8 cellular contexts compared by ENCODE assay signal in genomic region chr14:35341454-35342159, GRCh38. TPM values are rescaled to one million over a fixed set of nuclear protein-coding genes. Genes with fewer than 3 reads are reported as not detected.
A peak's percentile ranks its signal among the peaks of the same experiment; 100 is the strongest.
DNase-seq lines count a peak whose midpoint lies in the region; ATAC-seq and TF ChIP-seq lines count a peak whose summit lies in the region.

No MANE protein-coding gene starts in this region.

- no peaks in the 10 kb centered on the region for H3K9me3 Mint-ChIP-seq in activated naive CD8-positive, alpha-beta T cell treated with anti-CD3 and anti-CD28 coated beads, Interleukin-2, amount 50 U/mL, for 24 hours
- H3K9me3 Mint-ChIP-seq in activated T-helper 2 cell treated with anti-CD3 and anti-CD28 coated beads, Interferon-gamma antibody, Interleukin-2, Interleukin-4, amounts not matched to agents 10 μg/mL and 5 μg/mL and 100 μg/mL, durations not matched to agents 14 hours and 24 hours and 36 hours = no peaks in the 10 kb centered on the region

- intact Hi-C loops in activated T-helper 2 cell treated with anti-CD3 and anti-CD28 coated beads, Interferon-gamma antibody, Interleukin-2, Interleukin-4, amounts not matched to agents 10 μg/mL and 5 μg/mL and 100 μg/mL, durations not matched to agents 14 hours and 24 hours and 36 hours (cut with micrococcal nuclease) = no loop called here

- DNase-seq in AG08396 (ENCODE audit: low spot score) (peak; percentile 84), NCI-H2227 (lab: John Stamatoyannopoulos, UW; ENCODE audit: unreplicated experiment) (peak; percentile 89), glomerular visceral epithelial cell (ENCODE audit: extremely low spot score) (peak; percentile 94), omental fat pad (ENCODE audit: low spot score) (peak; percentile 76)
- peak; percentile 36 for DNase-seq in activated naive CD8-positive, alpha-beta T cell treated with anti-CD3 and anti-CD28 coated beads, Interleukin-2, amount 50 U/mL, for 24 hours
- no peak for DNase-seq in activated T-helper 2 cell treated with anti-CD3 and anti-CD28 coated beads, Interferon-gamma antibody, Interleukin-2, Interleukin-4, amounts not matched to agents 10 μg/mL and 5 μg/mL and 100 μg/mL, durations not matched to agents 14 hours and 24 hours and 36 hours (ENCODE audit: low spot score)

- ATAC-seq in GM18868 (IDR thresholded peaks at IDR 0.05; ENCODE audit: unreplicated experiment) = peak; percentile 82
- ATAC-seq in activated naive CD8-positive, alpha-beta T cell treated with anti-CD3 and anti-CD28 coated beads, Interleukin-2, amount 50 U/mL, for 24 hours = peak; percentile 69
- ATAC-seq in omental fat pad (ENCODE audit: low FRiP score) = peak; percentile 86
- no peak for ATAC-seq in HG03045 (IDR thresholded peaks at IDR 0.05; ENCODE audit: unreplicated experiment)

- no peaks in the 10 kb centered on the region for H3K27me3 Mint-ChIP-seq in activated naive CD8-positive, alpha-beta T cell treated with anti-CD3 and anti-CD28 coated beads, Interleukin-2, amount 50 U/mL, for 24 hours
- no peaks in the 10 kb centered on the region for H3K27me3 Mint-ChIP-seq in activated T-helper 2 cell treated with anti-CD3 and anti-CD28 coated beads, Interferon-gamma antibody, Interleukin-2, Interleukin-4, amounts not matched to agents 10 μg/mL and 5 μg/mL and 100 μg/mL, durations not matched to agents 14 hours and 24 hours and 36 hours (ENCODE audit: low read depth)

- no peaks in the 10 kb centered on the region for H3K36me3 Mint-ChIP-seq in activated naive CD8-positive, alpha-beta T cell treated with anti-CD3 and anti-CD28 coated beads, Interleukin-2, amount 50 U/mL, for 24 hours (ENCODE audit: low read depth)
- H3K36me3 Mint-ChIP-seq in activated T-helper 2 cell treated with anti-CD3 and anti-CD28 coated beads, Interferon-gamma antibody, Interleukin-2, Interleukin-4, amounts not matched to agents 10 μg/mL and 5 μg/mL and 100 μg/mL, durations not matched to agents 14 hours and 24 hours and 36 hours (ENCODE audit: low read depth) = no peaks in the 10 kb centered on the region

- TF ChIP-seq CTCF in omental fat pad (IDR thresholded peaks at IDR 0.05) = no peak

- H3K27ac Mint-ChIP-seq in activated naive CD8-positive, alpha-beta T cell treated with anti-CD3 and anti-CD28 coated beads, Interleukin-2, amount 50 U/mL, for 24 hours = no peak overlapping the region
- no peak overlapping the region for H3K27ac Mint-ChIP-seq in activated T-helper 2 cell treated with anti-CD3 and anti-CD28 coated beads, Interferon-gamma antibody, Interleukin-2, Interleukin-4, amounts not matched to agents 10 μg/mL and 5 μg/mL and 100 μg/mL, durations not matched to agents 14 hours and 24 hours and 36 hours

- peaks cover 40% of the 10 kb centered on the region for H3K4me1 Mint-ChIP-seq in activated naive CD8-positive, alpha-beta T cell treated with anti-CD3 and anti-CD28 coated beads, Interleukin-2, amount 50 U/mL, for 24 hours
- H3K4me1 Mint-ChIP-seq in activated T-helper 2 cell treated with anti-CD3 and anti-CD28 coated beads, Interferon-gamma antibody, Interleukin-2, Interleukin-4, amounts not matched to agents 10 μg/mL and 5 μg/mL and 100 μg/mL, durations not matched to agents 14 hours and 24 hours and 36 hours (ENCODE audit: low read depth) = peaks cover 13% of the 10 kb centered on the region

- H3K4me3 Mint-ChIP-seq in activated naive CD8-positive, alpha-beta T cell treated with anti-CD3 and anti-CD28 coated beads, Interleukin-2, amount 50 U/mL, for 24 hours = no peak overlapping the region
- no peak overlapping the region for H3K4me3 Mint-ChIP-seq in activated T-helper 2 cell treated with anti-CD3 and anti-CD28 coated beads, Interferon-gamma antibody, Interleukin-2, Interleukin-4, amounts not matched to agents 10 μg/mL and 5 μg/mL and 100 μg/mL, durations not matched to agents 14 hours and 24 hours and 36 hours (ENCODE audit: low read depth)

RNA-seq across cellular contexts. Expression of gene PSMA6, which starts 49.4 kb away (rescaled TPM):
- total RNA-seq in omental fat pad = 100 to 1,000 TPM; 158 to 180 (median 170) TPM
- total RNA-seq in activated T-helper 2 cell treated with anti-CD3 and anti-CD28 coated beads, Interferon-gamma antibody, Interleukin-2, Interleukin-4, amounts not matched to agents 10 μg/mL and 5 μg/mL and 100 μg/mL, durations not matched to agents 14 hours and 24 hours and 36 hours = 396 and 397 TPM in 2 replicates
